18 cellular contexts compared by ENCODE assay signal in genomic region chr3:176147251-176147650, GRCh38.
DNase-seq lines count a peak whose midpoint lies in the region; ATAC-seq, FAIRE-seq and TF ChIP-seq lines count a peak whose summit lies in the region.
"Had no signal": no experiment of that assay in that cellular context is flagged by ENCODE, and none has a peak within 500 bp of the region (broad histone marks: within the 10 kb centered on the region; RNA-seq: fewer than 3 reads in every experiment).

No MANE protein-coding gene starts in this region.

- H3K4me1 ChIP-seq in HepG2 (ENCODE audit: insufficient read depth, low read length) (no peaks in the 10 kb centered on the region), right lobe of liver (no peaks in the 10 kb centered on the region), endocrine pancreas (ENCODE audit: control insufficient read depth, insufficient read depth, low read length) (no peaks in the 10 kb centered on the region)
- H3K4me1 ChIP-seq: esophagus muscularis mucosa, left ventricle myocardium inferior, psoas muscle had no signal

- H3K36me3 ChIP-seq in HepG2 (replicated peaks in 1 of 2; ENCODE audit: control insufficient read depth in 1 of 2, insufficient read depth in 2 of 2, low read length in 2 of 2), result no peaks in the 10 kb centered on the region
- H3K36me3 ChIP-seq in right lobe of liver, result no peaks in the 10 kb centered on the region
- no peaks in the 10 kb centered on the region for H3K36me3 ChIP-seq in endocrine pancreas (ENCODE audit: control insufficient read depth, insufficient read depth, low read length)
- H3K36me3 ChIP-seq in MG63, result no peaks in the 10 kb centered on the region
- H3K36me3 ChIP-seq: esophagus muscularis mucosa, left ventricle myocardium inferior had no signal

- H3K9ac ChIP-seq in HepG2 (ENCODE audit: insufficient read depth, low read depth, low read length) (no peak overlapping the region), endocrine pancreas (ENCODE audit: control insufficient read depth, insufficient read depth, low read length) (no peak overlapping the region)

- BruUV-seq in HepG2 (replicated peaks; lab: Mats Ljungman, UMichigan), result no TSS peak

- H4K20me1 ChIP-seq in HepG2 (ENCODE audit: insufficient read depth, low read length), result no peaks in the 10 kb centered on the region

- FAIRE-seq in HepG2 (lab: Jason Lieb, UNC), result no peak

- no peak for TF ChIP-seq RAD21 in HepG2 (CRISPR knock-in tag; IDR thresholded peaks at IDR 0.05)

- no peaks in the 10 kb centered on the region for H3K79me2 ChIP-seq in HepG2 (ENCODE audit: insufficient read depth, low read length)

- POLR2A ChIA-PET in HepG2 (lab: Yijun Ruan, JAX), result no interaction called here

- no peak overlapping the region for H3K4me3 ChIP-seq in HepG2 (replicated peaks in 1 of 3; ENCODE audit: insufficient read depth in 1 of 3, low read depth in 2 of 3, low read length in 3 of 3)
- H3K4me3 ChIP-seq in right lobe of liver, result no peak overlapping the region
- H3K4me3 ChIP-seq in endocrine pancreas (ENCODE audit: control insufficient read depth, insufficient read depth, low read length), result peak overlapping the region; percentile 14
- no peak overlapping the region for H3K4me3 ChIP-seq in MG63
- H3K4me3 ChIP-seq: esophagus muscularis mucosa, left ventricle myocardium inferior, psoas muscle had no signal

- TF ChIP-seq POLR2A in HepG2 (IDR thresholded peaks at IDR 0.05; ENCODE audit: insufficient read depth in 1 of 2, low read depth in 2 of 2, low read length in 2 of 2), result no peak
- TF ChIP-seq POLR2A in right lobe of liver (IDR thresholded peaks at IDR 0.05), result no peak

- 0% methylated on average over 1 of the region's 1 CpG for WGBS in HepG2 (ENCODE audit: low lambda C conversion rate)
- WGBS in right lobe of liver (ENCODE audit: insufficient coverage, low coverage, low lambda C conversion rate, missing lambda C conversion rate), result 22% methylated on average over 1 of the region's 1 CpG

- CTCF ChIA-PET in HepG2 (lab: Yijun Ruan, JAX; ENCODE audit: low intra/inter-chr PET ratio, low total read pairs), result no interaction called here

- H3K9me3 ChIP-seq in HepG2 (ENCODE audit: low read length), result peaks cover 75% of the 10 kb centered on the region
- H3K9me3 ChIP-seq in right lobe of liver, result no peaks in the 10 kb centered on the region
- no peaks in the 10 kb centered on the region for H3K9me3 ChIP-seq in endocrine pancreas (ENCODE audit: control insufficient read depth, low read length)
- H3K9me3 ChIP-seq in MG63, result no peaks in the 10 kb centered on the region
- H3K9me3 ChIP-seq: esophagus muscularis mucosa, left ventricle myocardium inferior, psoas muscle had no signal

- in situ Hi-C loops in HepG2 (cut with HindIII; ENCODE audit: extremely low pct_ligation_motif_present, low pct_unique_long_range_greater_than_20kb), result no loop called here

- no peak overlapping the region for H3K27ac ChIP-seq in HepG2 (ENCODE audit: extremely low read length, insufficient read depth, low read length)
- H3K27ac ChIP-seq in right lobe of liver, result no peak overlapping the region
- H3K27ac ChIP-seq: esophagus muscularis mucosa, left ventricle myocardium inferior, psoas muscle had no signal

- no peak overlapping the region for H3K4me2 ChIP-seq in HepG2 (ENCODE audit: low read depth, low read length)

- H3K27me3 ChIP-seq in HepG2 (ENCODE audit: control insufficient read depth in 1 of 2, insufficient read depth in 2 of 2, low read length in 2 of 2), result no peaks in the 10 kb centered on the region
- no peaks in the 10 kb centered on the region for H3K27me3 ChIP-seq in right lobe of liver
- H3K27me3 ChIP-seq in endocrine pancreas (ENCODE audit: control insufficient read depth, insufficient read depth, low read length), result no peaks in the 10 kb centered on the region
- H3K27me3 ChIP-seq in MG63, result no peaks in the 10 kb centered on the region
- H3K27me3 ChIP-seq: esophagus muscularis mucosa had no signal

- DNase-seq in HepG2 (ENCODE audit: low spot score), result peak; percentile 2
- DNase-seq in right lobe of liver, result no peak
- peak; percentile 63 for DNase-seq in NCI-H2171 treated with DMSO at 0.1 percent for 48 hours (lab: John Stamatoyannopoulos, UW)
- DNase-seq in T-helper 1 cell, result no peak
- no peak for DNase-seq in MG63
- DNase-seq: 8988T; activated CD4-positive, CD25-positive, alpha-beta regulatory T cell; activated CD8-positive, alpha-beta memory T cell treated with anti-CD3 and anti-CD28 coated beads, Interleukin-2, amount 50 U/mL, for 4 hours; activated naive CD4-positive, alpha-beta T cell treated with Interleukin-2 at 50 U/mL for 16 hours; left ventricle myocardium inferior; naive B cell; NCI-H1694 treated with DMSO at 0.1 percent for 48 hours; psoas muscle; stimulated activated CD4-positive, alpha-beta T cell treated with anti-CD3 and anti-CD28 coated beads, Interleukin-15, amount 100 ng/mL, for 24 hours had no signal

- no peak for ATAC-seq in HepG2
- no peak for ATAC-seq in right lobe of liver
- ATAC-seq in GM21619 (IDR thresholded peaks at IDR 0.05; ENCODE audit: unreplicated experiment), result no peak
- no peak for ATAC-seq in GM21381 (IDR thresholded peaks at IDR 0.05; ENCODE audit: unreplicated experiment)
- ATAC-seq: psoas muscle had no signal

- TF ChIP-seq EP300 in HepG2 (IDR thresholded peaks at IDR 0.05; ENCODE audit: low read depth in 2 of 2, low read length in 2 of 2), result no peak
- no peak for TF ChIP-seq EP300 in HepG2 (CRISPR knock-in tag; IDR thresholded peaks at IDR 0.05; ENCODE audit: borderline replicate concordance)

- H2AFZ ChIP-seq in HepG2 (ENCODE audit: low read length), result no peak overlapping the region

- intact Hi-C loops in HepG2 (cut with micrococcal nuclease; ENCODE audit: unreplicated experiment), result no loop called here
- intact Hi-C loops in right lobe of liver (cut with DNase I), result no loop called here

- TF ChIP-seq CTCF in HepG2 (CRISPR knock-in tag; IDR thresholded peaks at IDR 0.05), result no peak
- TF ChIP-seq CTCF in right lobe of liver (IDR thresholded peaks at IDR 0.05), result no peak

TF ChIP-seq in HepG2, 621 proteins besides CTCF, POLR2A, EP300 and RAD21 (continues in another document):
- TF ChIP-seq ZNF280B (CRISPR knock-in tag; IDR thresholded peaks at IDR 0.05; ENCODE audit: borderline replicate concordance), result no peak
- no peak for TF ChIP-seq KLF11 (CRISPR knock-in tag; IDR thresholded peaks at IDR 0.05)
- no peak for TF ChIP-seq NFIB (CRISPR knock-in tag; IDR thresholded peaks at IDR 0.05; ENCODE audit: borderline replicate concordance)
- no peak for TF ChIP-seq CBFB (CRISPR knock-in tag; IDR thresholded peaks at IDR 0.05)
- no peak for TF ChIP-seq IKZF1 (IDR thresholded peaks at IDR 0.05)
- no peak for TF ChIP-seq ZNF143 (CRISPR knock-in tag; IDR thresholded peaks at IDR 0.05)
- TF ChIP-seq ZNF550 (CRISPR knock-in tag; IDR thresholded peaks at IDR 0.05; ENCODE audit: borderline replicate concordance), result no peak
- TF ChIP-seq MBD4 (IDR thresholded peaks at IDR 0.05; ENCODE audit: borderline replicate concordance, low read length), result no peak
- TF ChIP-seq ZMAT3 (CRISPR knock-in tag; conservative IDR thresholded peaks at IDR 0.05), result no peak
- TF ChIP-seq MEIS2 (CRISPR knock-in tag; IDR thresholded peaks at IDR 0.05), result no peak
- no peak for TF ChIP-seq ZNF367 (CRISPR knock-in tag; IDR thresholded peaks at IDR 0.05; ENCODE audit: borderline replicate concordance)
- TF ChIP-seq TERF1 (CRISPR knock-in tag; IDR thresholded peaks at IDR 0.05), result no peak
- no peak for TF ChIP-seq ZNF230 (CRISPR knock-in tag; IDR thresholded peaks at IDR 0.05)
- no peak for TF ChIP-seq ZNF720 (CRISPR knock-in tag; IDR thresholded peaks at IDR 0.05)
- TF ChIP-seq ZMYM4 (CRISPR knock-in tag; IDR thresholded peaks at IDR 0.05), result no peak
- TF ChIP-seq SOX13 (IDR thresholded peaks at IDR 0.05), result no peak
- TF ChIP-seq SOX13 (CRISPR knock-in tag; conservative IDR thresholded peaks at IDR 0.05 in 1 of 2, IDR thresholded peaks at IDR 0.05 in 1 of 2), result peak in 1 of 2 experiments; percentile 98; a peak in 2 of 4 replicates
- no peak for TF ChIP-seq SP140L (CRISPR knock-in tag; IDR thresholded peaks at IDR 0.05; ENCODE audit: borderline replicate concordance)
- no peak for TF ChIP-seq THRA (CRISPR knock-in tag; IDR thresholded peaks at IDR 0.05; ENCODE audit: borderline replicate concordance)
- TF ChIP-seq BRCA1 (CRISPR knock-in tag; IDR thresholded peaks at IDR 0.05), result no peak
- TF ChIP-seq SOX6 (IDR thresholded peaks at IDR 0.05), result no peak
- TF ChIP-seq SOX6 (CRISPR knock-in tag; IDR thresholded peaks at IDR 0.05), result peak; percentile 88

Comparison
In these comparisons a context has a peak if more than half of its experiments do, and no peak if none do; other contexts are left out.
1. DNase-seq: peak in HepG2 (single experiment) and NCI-H2171 treated with DMSO at 0.1 percent for 48 hours (single experiment); none in right lobe of liver (0 of 3), T-helper 1 cell (0 of 5) and MG63 (single experiment).